Comparison of ENCODE assay signal across 9 cellular contexts in genomic region chr20:51752343-51752951, GRCh38. TPM values are rescaled to one million over a fixed set of nuclear protein-coding genes. Genes with fewer than 3 reads are reported as not detected.
DNase-seq lines count a peak whose midpoint lies in the region; ATAC-seq and TF ChIP-seq lines count a peak whose summit lies in the region.
"Had no signal": no experiment of that assay in that cellular context is flagged by ENCODE, and none has a peak within 500 bp of the region (broad histone marks: within the 10 kb centered on the region; RNA-seq: fewer than 3 reads in every experiment).

No MANE protein-coding gene starts in this region.

- peak overlapping the region; percentile 97 for H3K27ac ChIP-seq in GM23248
- H3K27ac ChIP-seq in adrenal gland, result peak overlapping the region in 4 of 5 donors; percentile 71 to 77 (median 73)
- H3K27ac ChIP-seq in smooth muscle cell (ENCODE audit: low read depth), result peak overlapping the region; percentile 93

- peak in 1 of 2 donors; percentile 46 for TF ChIP-seq POLR2A in adrenal gland (IDR thresholded peaks at IDR 0.05)

- H3K27me3 ChIP-seq in GM23248 (replicated peaks; ENCODE audit: insufficient read depth) (no peaks in the 10 kb centered on the region), adrenal gland (no peaks in the 10 kb centered on the region), smooth muscle cell (ENCODE audit: low read depth) (no peaks in the 10 kb centered on the region)

- H3K36me3 ChIP-seq in GM23248 (ENCODE audit: low read depth), result no peaks in the 10 kb centered on the region
- H3K36me3 ChIP-seq in adrenal gland (replicated peaks in 1 of 2), result no peaks in the 10 kb centered on the region
- H3K36me3 ChIP-seq in smooth muscle cell (ENCODE audit: low read depth), result no peaks in the 10 kb centered on the region

- H3K4me2 ChIP-seq in GM23248 (ENCODE audit: unreplicated experiment), result peak overlapping the region; percentile 87
- H3K4me2 ChIP-seq in smooth muscle cell, result peak overlapping the region; percentile 77

- H3K4me3 ChIP-seq in GM23248, result peak overlapping the region; percentile 67
- H3K4me3 ChIP-seq in adrenal gland, result peak overlapping the region in 1 of 4 donors; percentile 38
- H3K4me3 ChIP-seq in smooth muscle cell, result peak overlapping the region; percentile 28

- H3K79me2 ChIP-seq in GM23248 (ENCODE audit: insufficient read depth) (peaks cover 61% of the 10 kb centered on the region), smooth muscle cell (ENCODE audit: low read depth) (peaks cover 13% of the 10 kb centered on the region)

- DNase-seq in GM23248, result peak; percentile 90
- peak in 1 of 7 donors; percentile 13 for DNase-seq in adrenal gland
- DNase-seq in glomerular endothelial cell (ENCODE audit: extremely low read depth, low read depth, low spot score), result peak; percentile 57
- DNase-seq in smooth muscle cell (lab: John Stamatoyannopoulos, UW; ENCODE audit: unreplicated experiment), result no peak
- DNase-seq in germinal center (ENCODE audit: low spot score), result no peak
- no peak for DNase-seq in NCI-H524 (lab: John Stamatoyannopoulos, UW)
- DNase-seq in stimulated activated CD4-positive, alpha-beta T cell treated with anti-CD3 and anti-CD28 coated beads, Interleukin-2, amount 100 ng/mL, for 24 hours, result no peak
- DNase-seq: activated CD8-positive, alpha-beta memory T cell treated with anti-CD3 and anti-CD28 coated beads, Interleukin-2, amount 10 ng/mL, durations not matched to agents 7 days and 5 days had no signal

- H3K4me1 ChIP-seq in GM23248 (ENCODE audit: insufficient read depth), result peaks cover 41% of the 10 kb centered on the region
- peaks cover 20 to 21% of the 10 kb centered on the region in 2 donors for H3K4me1 ChIP-seq in adrenal gland (replicated peaks in 1 of 2)
- H3K4me1 ChIP-seq in smooth muscle cell (ENCODE audit: low read depth), result peaks cover 12% of the 10 kb centered on the region

- H3K9me3 ChIP-seq in GM23248 (ENCODE audit: low read depth) (no peaks in the 10 kb centered on the region), adrenal gland (replicated peaks in 1 of 3) (no peaks in the 10 kb centered on the region), smooth muscle cell (replicated peaks; ENCODE audit: low read depth) (no peaks in the 10 kb centered on the region)

- TF ChIP-seq CTCF in adrenal gland (IDR thresholded peaks at IDR 0.05), result no peak
- no peak for TF ChIP-seq CTCF in smooth muscle cell (IDR thresholded peaks at IDR 0.05; ENCODE audit: borderline replicate concordance, insufficient read depth, poor library complexity, severe bottlenecking)

- in situ Hi-C loops in GM23248 (cut with MboI), result no loop called here

- H3K9ac ChIP-seq in GM23248 (peak overlapping the region; percentile 76), smooth muscle cell (ENCODE audit: low read depth) (peak overlapping the region; percentile 80)

- no peak for ATAC-seq in HG02973 (IDR thresholded peaks at IDR 0.05; ENCODE audit: unreplicated experiment)
- ATAC-seq: activated CD8-positive, alpha-beta memory T cell treated with anti-CD3 and anti-CD28 coated beads, Interleukin-2, amount 10 ng/mL, durations not matched to agents 7 days and 5 days had no signal

- no peaks in the 10 kb centered on the region for H4K20me1 ChIP-seq in GM23248 (ENCODE audit: insufficient read depth)
- H4K20me1 ChIP-seq in smooth muscle cell (ENCODE audit: low read depth), result no peaks in the 10 kb centered on the region

- WGBS in GM23248 (ENCODE audit: low coverage in 1 of 2, low lambda C conversion rate in 2 of 2, missing lambda C conversion rate in 2 of 2), 2 experiments, result 13 to 14% methylated on average over 9 of the region's 9 CpGs
- 24 to 37% (median 32%) methylated on average over 9 of the region's 9 CpGs for WGBS in adrenal gland, 4 donors
- WGBS in smooth muscle cell (ENCODE audit: low lambda C conversion rate), result 29% methylated on average over 9 of the region's 9 CpGs

- H3F3A ChIP-seq in GM23248 (ENCODE audit: insufficient read depth) (peaks cover 33% of the 10 kb centered on the region), smooth muscle cell (ENCODE audit: low read depth) (peaks cover 15% of the 10 kb centered on the region)

- intact Hi-C loops in adrenal gland (cut with DNase I), result no loop called here

- H3K9me2 ChIP-seq in GM23248 (ENCODE audit: insufficient read depth), result no peaks in the 10 kb centered on the region

- H2AFZ ChIP-seq in GM23248, result peak overlapping the region; percentile 40; the same call in 1 of the 2 replicates
- H2AFZ ChIP-seq in smooth muscle cell (ENCODE audit: low read depth), result no peak overlapping the region

RNA-seq across cellular contexts. Expression of gene ATP9A, which starts 15.7 kb away (rescaled TPM):
- 14.2 and 15.9 TPM in 2 replicates for total RNA-seq in GM23248 (2014; rRNA removed; shearing (Covaris generic))
- polyA plus RNA-seq in GM23248 (2016; fragmentation: Nextera tagmentation; extraction: Ambion mirVana), result 6.7 and 6.9 TPM in 2 replicates
- total RNA-seq in adrenal gland, result 10 to 100 TPM; 13.6 to 34.5 (median 18.3) TPM
- 10 to 100 TPM in 1 of 3 donors, 1 to 10 TPM in 2; 3.7 to 13.2 (median 3.9) TPM for polyA plus RNA-seq in adrenal gland
- 48.8 and 57.0 TPM in 2 replicates for total RNA-seq in glomerular endothelial cell
- total RNA-seq in smooth muscle cell, result 8.0 and 11.2 TPM in 2 replicates
- 3.4 and 5.8 TPM in 2 replicates for polyA plus RNA-seq in smooth muscle cell

RNA-seq across cellular contexts. Expression of gene SALL4, which starts 49.9 kb away (rescaled TPM):
- total RNA-seq in GM23248 (2014; rRNA removed; shearing (Covaris generic)), result not detected in 2 replicates
- polyA plus RNA-seq in GM23248 (2016; fragmentation: Nextera tagmentation; extraction: Ambion mirVana) (not detected in 2 replicates), adrenal gland (1 to 10 TPM in 1 of 3 donors, under 1 TPM in 2; 0.16 to 1.3 (median 0.81) TPM), smooth muscle cell (9.5 and 14.2 TPM in 2 replicates)
- total RNA-seq in adrenal gland (under 1 TPM in 7 of 8 donors, not detected in 1; 0.07 to 0.57 (median 0.34) TPM), glomerular endothelial cell (0.92 and 1.8 TPM in 2 replicates), smooth muscle cell (17.6 TPM in 2 replicates)

Comparison
In these comparisons a context has a peak if more than half of its experiments do, and no peak if none do; other contexts are left out.
1. DNase-seq: peak in GM23248 (single experiment) and glomerular endothelial cell (single experiment); none in smooth muscle cell (single experiment), germinal center (single experiment), NCI-H524 (0 of 2) and stimulated activated CD4-positive, alpha-beta T cell treated with anti-CD3 and anti-CD28 coated beads, Interleukin-2, amount 100 ng/mL, for 24 hours (0 of 2).
2. Peak in every context shown above with its lines, with median percentiles within 50 percentile points of each other: H3K27ac ChIP-seq.